ENCODE assay signal across 2 cellular contexts in the genomic region with DNA sequence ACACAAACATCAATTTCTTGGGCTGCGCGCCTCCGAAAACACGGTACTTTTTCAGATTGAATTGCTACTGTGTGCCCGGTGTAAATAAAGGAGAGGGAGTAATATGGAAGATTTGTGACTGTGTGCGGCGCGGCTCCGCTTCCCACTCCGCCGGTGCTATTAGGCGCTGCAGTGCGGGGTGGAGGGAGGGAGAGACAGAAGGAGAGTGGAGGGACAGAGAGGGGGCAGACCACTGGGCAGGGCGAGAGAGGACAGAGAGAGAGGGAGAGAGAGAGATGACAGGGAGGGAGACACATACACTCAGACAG.
TF ChIP-seq lines count a peak whose summit lies in the region.

No MANE protein-coding gene starts in this region.

TF ChIP-seq in liver, 16 proteins besides CTCF, POLR2A, EP300 and RAD21:
- TF ChIP-seq RXRA (IDR thresholded peaks at IDR 0.05) (no peak), ATF3 (IDR thresholded peaks at IDR 0.05) (no peak), ZBTB33 (IDR thresholded peaks at IDR 0.05) (no peak), EGR1 (IDR thresholded peaks at IDR 0.05; ENCODE audit: low read depth in 2 of 2) (no peak)

TF ChIP-seq in HepG2, 621 proteins besides CTCF, POLR2A, EP300 and RAD21:
- TF ChIP-seq ZNF547 (CRISPR knock-in tag; IDR thresholded peaks at IDR 0.05) (no peak), ZFP41 (CRISPR knock-in tag; IDR thresholded peaks at IDR 0.05; ENCODE audit: borderline replicate concordance) (no peak), ZNF781 (CRISPR knock-in tag; IDR thresholded peaks at IDR 0.05; ENCODE audit: borderline replicate concordance, not compliant biosample characterization) (no peak), ZNF501 (CRISPR knock-in tag; IDR thresholded peaks at IDR 0.05) (no peak), ZNF776 (CRISPR knock-in tag; IDR thresholded peaks at IDR 0.05) (no peak), EED (CRISPR knock-in tag; IDR thresholded peaks at IDR 0.05) (no peak), ZFAT (CRISPR knock-in tag; conservative IDR thresholded peaks at IDR 0.05) (no peak), ZNF33A (CRISPR knock-in tag; IDR thresholded peaks at IDR 0.05; ENCODE audit: borderline replicate concordance) (no peak), DMAP1 (CRISPR knock-in tag; IDR thresholded peaks at IDR 0.05) (no peak), HNRNPH1 (optimal IDR thresholded peaks at IDR 0.05; ENCODE audit: low read depth, low read length) (no peak), ZNF777 (CRISPR knock-in tag; IDR thresholded peaks at IDR 0.05) (no peak), CSRNP2 (CRISPR knock-in tag; conservative IDR thresholded peaks at IDR 0.05; ENCODE audit: low read depth) (no peak)
- TF ChIP-seq, protein P1, sequence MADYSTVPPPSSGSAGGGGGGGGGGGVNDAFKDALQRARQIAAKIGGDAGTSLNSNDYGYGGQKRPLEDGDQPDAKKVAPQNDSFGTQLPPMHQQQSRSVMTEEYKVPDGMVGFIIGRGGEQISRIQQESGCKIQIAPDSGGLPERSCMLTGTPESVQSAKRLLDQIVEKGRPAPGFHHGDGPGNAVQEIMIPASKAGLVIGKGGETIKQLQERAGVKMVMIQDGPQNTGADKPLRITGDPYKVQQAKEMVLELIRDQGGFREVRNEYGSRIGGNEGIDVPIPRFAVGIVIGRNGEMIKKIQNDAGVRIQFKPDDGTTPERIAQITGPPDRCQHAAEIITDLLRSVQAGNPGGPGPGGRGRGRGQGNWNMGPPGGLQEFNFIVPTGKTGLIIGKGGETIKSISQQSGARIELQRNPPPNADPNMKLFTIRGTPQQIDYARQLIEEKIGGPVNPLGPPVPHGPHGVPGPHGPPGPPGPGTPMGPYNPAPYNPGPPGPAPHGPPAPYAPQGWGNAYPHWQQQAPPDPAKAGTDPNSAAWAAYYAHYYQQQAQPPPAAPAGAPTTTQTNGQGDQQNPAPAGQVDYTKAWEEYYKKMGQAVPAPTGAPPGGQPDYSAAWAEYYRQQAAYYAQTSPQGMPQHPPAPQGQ (CRISPR knock-in tag; IDR thresholded peaks at IDR 0.05; ENCODE audit: borderline replicate concordance) = no peak
